Comparison of ENCODE assay signal across 19 cellular contexts in genomic region chr15:91308209-91308608, GRCh38.
DNase-seq lines count a peak whose midpoint lies in the region; ATAC-seq and TF ChIP-seq lines count a peak whose summit lies in the region.
"Had no signal": no experiment of that assay in that cellular context is flagged by ENCODE, and none has a peak within 500 bp of the region (broad histone marks: within the 10 kb centered on the region; RNA-seq: fewer than 3 reads in every experiment).

No MANE protein-coding gene starts in this region.

- H3K4me3 ChIP-seq in NB4 (ENCODE audit: low read depth, low read length) (no peak overlapping the region), brain microvascular endothelial cell (ENCODE audit: low read depth, low read length) (no peak overlapping the region), gastrocnemius medialis (no peak overlapping the region), Caco-2 (ENCODE audit: low read depth, low read length) (no peak overlapping the region)
- H3K4me3 ChIP-seq: heart left ventricle, lower lobe of right lung, ovary, right lobe of liver, SJSA1, upper lobe of left lung had no signal

- H3K27ac ChIP-seq in brain microvascular endothelial cell (no peak overlapping the region), gastrocnemius medialis (no peak overlapping the region)
- H3K27ac ChIP-seq: heart left ventricle, lower lobe of right lung, ovary, right lobe of liver, SJSA1, upper lobe of left lung had no signal

- no peak for TF ChIP-seq CTCF in NB4 (IDR thresholded peaks at IDR 0.05; ENCODE audit: low read depth, low read length)
- TF ChIP-seq CTCF in activated CD8-positive, alpha-beta T cell treated with anti-CD3 and anti-CD28 coated beads for 36 hours (IDR thresholded peaks at IDR 0.05), result no peak
- TF ChIP-seq CTCF in brain microvascular endothelial cell (IDR thresholded peaks at IDR 0.05; ENCODE audit: low read depth, low read length, missing control alignments), result no peak
- no peak for TF ChIP-seq CTCF in gastrocnemius medialis (IDR thresholded peaks at IDR 0.05 in 4 of 5, conservative IDR thresholded peaks at IDR 0.05 in 1 of 5)
- TF ChIP-seq CTCF in Caco-2 (IDR thresholded peaks at IDR 0.05; ENCODE audit: insufficient read depth in 1 of 2, low read depth in 1 of 2, low read length in 1 of 2, severe bottlenecking in 1 of 2, unreplicated experiment in 1 of 2), result no peak

- intact Hi-C loops in activated naive CD4-positive, alpha-beta T cell treated with anti-CD3 and anti-CD28 coated beads for 36 hours (cut with micrococcal nuclease), result no loop called here
- intact Hi-C loops in activated CD8-positive, alpha-beta T cell treated with anti-CD3 and anti-CD28 coated beads for 36 hours (cut with micrococcal nuclease), result loop anchor here (10.0 kb wide), 2 partner anchors 397 to 547 kb away; partner anchors contain the start of gene SLCO3A1
- intact Hi-C loops in gastrocnemius medialis (cut with DNase I; ENCODE audit: low total_unique reads), result loop anchor here (10.0 kb wide), 1 partner anchor 217 kb away; no protein-coding TSS in a partner anchor
- intact Hi-C loops in Caco-2 (cut with micrococcal nuclease; ENCODE audit: unreplicated experiment), result loop anchor here (10.0 kb wide), 1 partner anchor 287 kb away; no protein-coding TSS in a partner anchor

- H3K36me3 Mint-ChIP-seq in activated naive CD4-positive, alpha-beta T cell treated with anti-CD3 and anti-CD28 coated beads, Interleukin-2, amount 50 U/mL, for 24 hours, result no peaks in the 10 kb centered on the region
- no peaks in the 10 kb centered on the region for H3K36me3 Mint-ChIP-seq in activated naive CD4-positive, alpha-beta T cell treated with anti-CD3 and anti-CD28 coated beads for 36 hours (ENCODE audit: low read depth)
- no peaks in the 10 kb centered on the region for H3K36me3 Mint-ChIP-seq in activated CD8-positive, alpha-beta T cell treated with anti-CD3 and anti-CD28 coated beads for 36 hours (ENCODE audit: low read depth)
- no peaks in the 10 kb centered on the region for H3K36me3 Mint-ChIP-seq in Caco-2 (ENCODE audit: insufficient read depth, unreplicated experiment)
- H3K36me3 Mint-ChIP-seq: IgD-negative memory B cell had no signal

- POLR2A ChIA-PET in activated CD8-positive, alpha-beta T cell treated with anti-CD3 and anti-CD28 coated beads for 36 hours (lab: Charles Lee), result interaction anchor here (0.6 kb wide), 1 partner anchor 32 kb away, joined by 3 read pairs; no protein-coding TSS in a partner anchor
- POLR2A ChIA-PET in Caco-2 (lab: Charles Lee), result no interaction called here

- H3K27me3 ChIP-seq in brain microvascular endothelial cell (replicated peaks), result no peaks in the 10 kb centered on the region
- peaks cover 2 to 18% (median 6%) of the 10 kb centered on the region in 3 donors for H3K27me3 ChIP-seq in gastrocnemius medialis
- peaks cover 1% of the 10 kb centered on the region; the same call in 1 of the 2 replicates for H3K27me3 ChIP-seq in Caco-2 (replicated peaks; ENCODE audit: control insufficient read depth, insufficient read depth, low read length)
- H3K27me3 ChIP-seq: ovary, right lobe of liver, upper lobe of left lung had no signal

- peaks cover 92% of the 10 kb centered on the region for H3K4me1 Mint-ChIP-seq in activated naive CD4-positive, alpha-beta T cell treated with anti-CD3 and anti-CD28 coated beads, Interleukin-2, amount 50 U/mL, for 24 hours
- H3K4me1 Mint-ChIP-seq in activated naive CD4-positive, alpha-beta T cell treated with anti-CD3 and anti-CD28 coated beads for 36 hours (ENCODE audit: low read depth), result peaks cover 64% of the 10 kb centered on the region
- peaks cover 34% of the 10 kb centered on the region for H3K4me1 Mint-ChIP-seq in activated CD8-positive, alpha-beta T cell treated with anti-CD3 and anti-CD28 coated beads for 36 hours (ENCODE audit: low read depth)
- H3K4me1 Mint-ChIP-seq in Caco-2 (ENCODE audit: low read depth, unreplicated experiment), result no peaks in the 10 kb centered on the region

- CTCF ChIA-PET in activated naive CD4-positive, alpha-beta T cell treated with anti-CD3 and anti-CD28 coated beads for 36 hours (lab: Charles Lee), result interaction anchor here (0.8 to 2.0 kb wide), 2 partner anchors 398 to 466 kb away, joined by 3 to 6 read pairs; no protein-coding TSS in a partner anchor
- CTCF ChIA-PET in activated CD8-positive, alpha-beta T cell treated with anti-CD3 and anti-CD28 coated beads for 36 hours (lab: Charles Lee), result interaction anchor here (0.8 kb wide), 1 partner anchor 9 kb away, joined by 4 read pairs; no protein-coding TSS in a partner anchor
- CTCF ChIA-PET in Caco-2 (lab: Charles Lee), result no interaction called here

- ATAC-seq in activated CD8-positive, alpha-beta T cell treated with anti-CD3 and anti-CD28 coated beads for 36 hours, result peak; percentile 37
- ATAC-seq in gastrocnemius medialis, result no peak
- ATAC-seq: heart left ventricle, lower lobe of right lung, PC-3, right lobe of liver had no signal

- H3K9me3 Mint-ChIP-seq in activated naive CD4-positive, alpha-beta T cell treated with anti-CD3 and anti-CD28 coated beads, Interleukin-2, amount 50 U/mL, for 24 hours, result peaks cover 2% of the 10 kb centered on the region
- H3K9me3 Mint-ChIP-seq in activated naive CD4-positive, alpha-beta T cell treated with anti-CD3 and anti-CD28 coated beads for 36 hours, result no peaks in the 10 kb centered on the region
- H3K9me3 Mint-ChIP-seq in activated CD8-positive, alpha-beta T cell treated with anti-CD3 and anti-CD28 coated beads for 36 hours, result no peaks in the 10 kb centered on the region
- no peaks in the 10 kb centered on the region for H3K9me3 Mint-ChIP-seq in Caco-2 (ENCODE audit: unreplicated experiment)

- no peak for DNase-seq in activated naive CD4-positive, alpha-beta T cell treated with anti-CD3 and anti-CD28 coated beads for 36 hours
- DNase-seq in NB4 (ENCODE audit: low read depth), result peak; percentile 87
- no peak for DNase-seq in activated CD8-positive, alpha-beta T cell treated with anti-CD3 and anti-CD28 coated beads for 36 hours
- DNase-seq in brain microvascular endothelial cell, result no peak
- DNase-seq in GM19240 (ENCODE audit: insufficient read length, low spot score), result no peak
- no peak for DNase-seq in gastrocnemius medialis
- DNase-seq in Caco-2, result no peak
- DNase-seq: heart left ventricle, lower lobe of right lung, NCI-H1105 treated with DMSO at 0.1 percent for 48 hours, NCI-H524, ovary, PC-3, right lobe of liver, upper lobe of left lung had no signal

- BruUV-seq in Caco-2 (replicated peaks; lab: Mats Ljungman, UMichigan), result no TSS peak

- no peaks in the 10 kb centered on the region for H3K27me3 Mint-ChIP-seq in activated naive CD4-positive, alpha-beta T cell treated with anti-CD3 and anti-CD28 coated beads, Interleukin-2, amount 50 U/mL, for 24 hours
- no peaks in the 10 kb centered on the region for H3K27me3 Mint-ChIP-seq in activated naive CD4-positive, alpha-beta T cell treated with anti-CD3 and anti-CD28 coated beads for 36 hours (ENCODE audit: low read depth)
- H3K27me3 Mint-ChIP-seq in activated CD8-positive, alpha-beta T cell treated with anti-CD3 and anti-CD28 coated beads for 36 hours, result peaks cover 11% of the 10 kb centered on the region
- H3K27me3 Mint-ChIP-seq in Caco-2 (ENCODE audit: insufficient read depth, unreplicated experiment), result peaks cover 29% of the 10 kb centered on the region

- H3K4me1 ChIP-seq in gastrocnemius medialis (no peaks in the 10 kb centered on the region), Caco-2 (no peaks in the 10 kb centered on the region)
- H3K4me1 ChIP-seq: SJSA1 had no signal

- H3K4me3 Mint-ChIP-seq in activated naive CD4-positive, alpha-beta T cell treated with anti-CD3 and anti-CD28 coated beads, Interleukin-2, amount 50 U/mL, for 24 hours, result no peak overlapping the region
- H3K4me3 Mint-ChIP-seq in activated naive CD4-positive, alpha-beta T cell treated with anti-CD3 and anti-CD28 coated beads for 36 hours, result no peak overlapping the region
- no peak overlapping the region for H3K4me3 Mint-ChIP-seq in activated CD8-positive, alpha-beta T cell treated with anti-CD3 and anti-CD28 coated beads for 36 hours
- no peak overlapping the region for H3K4me3 Mint-ChIP-seq in Caco-2 (ENCODE audit: unreplicated experiment)
- H3K4me3 Mint-ChIP-seq: stimulated activated naive CD8-positive, alpha-beta T cell treated with anti-CD3 and anti-CD28 coated beads, Interleukin-15, Interleukin-2, amounts not matched to agents 100 ng/mL and 50 ng/mL, for 24 hours had no signal

- H3K36me3 ChIP-seq in brain microvascular endothelial cell (replicated peaks) (no peaks in the 10 kb centered on the region), gastrocnemius medialis (no peaks in the 10 kb centered on the region), Caco-2 (ENCODE audit: control insufficient read depth, insufficient read depth, low read length) (no peaks in the 10 kb centered on the region)
- H3K36me3 ChIP-seq: heart left ventricle, lower lobe of right lung, ovary, right lobe of liver, SJSA1, upper lobe of left lung had no signal

- H3K27ac Mint-ChIP-seq in activated naive CD4-positive, alpha-beta T cell treated with anti-CD3 and anti-CD28 coated beads, Interleukin-2, amount 50 U/mL, for 24 hours, result peak overlapping the region; percentile 43
- no peak overlapping the region for H3K27ac Mint-ChIP-seq in activated naive CD4-positive, alpha-beta T cell treated with anti-CD3 and anti-CD28 coated beads for 36 hours
- H3K27ac Mint-ChIP-seq in activated CD8-positive, alpha-beta T cell treated with anti-CD3 and anti-CD28 coated beads for 36 hours, result no peak overlapping the region
- no peak overlapping the region for H3K27ac Mint-ChIP-seq in Caco-2 (ENCODE audit: unreplicated experiment)
- H3K27ac Mint-ChIP-seq: IgD-negative memory B cell; stimulated activated naive CD8-positive, alpha-beta T cell treated with anti-CD3 and anti-CD28 coated beads, Interleukin-15, Interleukin-2, amounts not matched to agents 100 ng/mL and 50 ng/mL, for 24 hours had no signal

- H3K9me3 ChIP-seq in gastrocnemius medialis, result no peaks in the 10 kb centered on the region
- H3K9me3 ChIP-seq in Caco-2, result no peaks in the 10 kb centered on the region
- H3K9me3 ChIP-seq: heart left ventricle, lower lobe of right lung, ovary, right lobe of liver, SJSA1, upper lobe of left lung had no signal

- TF ChIP-seq POLR2A in NB4 (IDR thresholded peaks at IDR 0.05; ENCODE audit: extremely low read depth, insufficient read length), result no peak
- TF ChIP-seq POLR2A in gastrocnemius medialis (IDR thresholded peaks at IDR 0.05), result no peak

- in situ Hi-C loops in brain microvascular endothelial cell (cut with HindIII; ENCODE audit: low pct_ligation_motif_present, low sequenced_read_pairs) (no loop called here), gastrocnemius medialis (cut with MboI; ENCODE audit: low sequenced_read_pairs in 4 of 4) (loop anchor here (5.0 to 25.0 kb wide), 6 partner anchors 217 to 777 kb away; no protein-coding TSS in a partner anchor)
